17 cellular contexts compared by ENCODE assay signal in the genomic region with DNA sequence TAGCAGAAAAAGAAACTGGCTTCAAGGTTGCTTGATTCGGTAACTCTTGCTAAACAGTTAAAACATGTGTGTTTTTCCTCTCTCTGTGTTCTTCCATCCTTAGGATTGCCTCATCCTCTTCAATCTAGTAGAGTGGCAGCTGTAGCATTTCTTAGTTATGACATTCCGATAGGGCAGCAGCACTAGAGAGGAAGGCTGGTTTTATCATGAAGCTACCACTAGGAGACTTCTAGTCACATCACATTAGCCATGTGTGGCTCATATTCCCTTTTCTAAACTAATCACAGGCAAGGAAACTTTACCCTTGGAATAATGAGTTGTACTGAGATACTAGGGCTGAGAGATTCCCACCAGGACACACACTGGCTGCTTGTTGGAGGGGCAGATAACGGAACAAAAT.
DNase-seq lines count a peak whose midpoint lies in the region; TF ChIP-seq lines count a peak whose summit lies in the region.
"Had no signal": no experiment of that assay in that cellular context is flagged by ENCODE, and none has a peak within 500 bp of the region (broad histone marks: within the 10 kb centered on the region; RNA-seq: fewer than 3 reads in every experiment).

No MANE protein-coding gene starts in this region.

- H3K9ac ChIP-seq in smooth muscle cell (ENCODE audit: low read depth): no peak overlapping the region
- H3K9ac ChIP-seq: BLaER1 had no signal

- H4K20me1 ChIP-seq in smooth muscle cell (ENCODE audit: low read depth): no peaks in the 10 kb centered on the region
- H4K20me1 ChIP-seq: BLaER1 had no signal

- no peak overlapping the region for H3K4me3 ChIP-seq in smooth muscle cell
- H3K4me3 ChIP-seq: BLaER1, testis had no signal

- DNase-seq in ELR (ENCODE audit: low read depth): peak; percentile 6
- peak; percentile 8 for DNase-seq in HuH-7 (ENCODE audit: low spot score)
- DNase-seq in amniotic epithelial cell (ENCODE audit: low read depth): peak; percentile 33
- DNase-seq in left kidney (ENCODE audit: low read depth, low spot score): peak; percentile 9
- no peak for DNase-seq in smooth muscle cell (lab: John Stamatoyannopoulos, UW; ENCODE audit: unreplicated experiment)
- DNase-seq in AG08396 (ENCODE audit: low spot score): no peak
- no peak for DNase-seq in SKM-1 (lab: John Stamatoyannopoulos, UW; ENCODE audit: unreplicated experiment)
- no peak for DNase-seq in ureter (ENCODE audit: low spot score)
- DNase-seq: activated CD4-positive, alpha-beta T cell treated with anti-CD3 and anti-CD28 coated beads for 36 hours; activated CD8-positive, alpha-beta memory T cell treated with anti-CD3 and anti-CD28 coated beads, Interleukin-2, amount 50 U/mL, for 4 hours; activated gamma-delta T cell treated with Interleukin-2 at 50 U/mL for 16 hours; anterior cingulate cortex; foreskin keratinocyte; NCI-H2029; NCI-H526 treated with DMSO at 0.1 percent for 48 hours; testis had no signal

- H2AFZ ChIP-seq in smooth muscle cell (ENCODE audit: low read depth): no peak overlapping the region

- no peaks in the 10 kb centered on the region for H3K4me1 ChIP-seq in smooth muscle cell (ENCODE audit: low read depth)
- H3K4me1 ChIP-seq: BLaER1, foreskin keratinocyte, testis had no signal

- no peak for TF ChIP-seq CTCF in smooth muscle cell (IDR thresholded peaks at IDR 0.05; ENCODE audit: borderline replicate concordance, insufficient read depth, poor library complexity, severe bottlenecking)

- H3K79me2 ChIP-seq in smooth muscle cell (ENCODE audit: low read depth): no peaks in the 10 kb centered on the region

- no peak overlapping the region for H3K4me2 ChIP-seq in smooth muscle cell
- H3K4me2 ChIP-seq: BLaER1 had no signal

- no peaks in the 10 kb centered on the region for H3K36me3 ChIP-seq in smooth muscle cell (ENCODE audit: low read depth)
- H3K36me3 ChIP-seq: BLaER1 had no signal

- no peak overlapping the region for H3K27ac ChIP-seq in smooth muscle cell (ENCODE audit: low read depth)
- H3K27ac ChIP-seq: BLaER1, foreskin keratinocyte, testis had no signal

- whole genome bisulfite sequencing in smooth muscle cell (ENCODE audit: low lambda C conversion rate): 92% methylated on average over 3 of the region's 3 CpGs

- no peaks in the 10 kb centered on the region for H3F3A ChIP-seq in smooth muscle cell (ENCODE audit: low read depth)

- no peaks in the 10 kb centered on the region for H3K9me3 ChIP-seq in smooth muscle cell (replicated peaks; ENCODE audit: low read depth)
- H3K9me3 ChIP-seq: BLaER1, testis had no signal

- no peaks in the 10 kb centered on the region for H3K27me3 ChIP-seq in smooth muscle cell (ENCODE audit: low read depth)
- H3K27me3 ChIP-seq: BLaER1, foreskin keratinocyte, testis had no signal

Comparison
In these comparisons a context has a peak if more than half of its experiments do, and no peak if none do; other contexts are left out.
1. DNase-seq: peak in ELR (single experiment), HuH-7 (single experiment), amniotic epithelial cell (single experiment) and left kidney (single experiment); none in smooth muscle cell (single experiment), AG08396 (single experiment), SKM-1 (single experiment) and ureter (single experiment).